17 cellular contexts compared by ENCODE assay signal in the genomic region with DNA sequence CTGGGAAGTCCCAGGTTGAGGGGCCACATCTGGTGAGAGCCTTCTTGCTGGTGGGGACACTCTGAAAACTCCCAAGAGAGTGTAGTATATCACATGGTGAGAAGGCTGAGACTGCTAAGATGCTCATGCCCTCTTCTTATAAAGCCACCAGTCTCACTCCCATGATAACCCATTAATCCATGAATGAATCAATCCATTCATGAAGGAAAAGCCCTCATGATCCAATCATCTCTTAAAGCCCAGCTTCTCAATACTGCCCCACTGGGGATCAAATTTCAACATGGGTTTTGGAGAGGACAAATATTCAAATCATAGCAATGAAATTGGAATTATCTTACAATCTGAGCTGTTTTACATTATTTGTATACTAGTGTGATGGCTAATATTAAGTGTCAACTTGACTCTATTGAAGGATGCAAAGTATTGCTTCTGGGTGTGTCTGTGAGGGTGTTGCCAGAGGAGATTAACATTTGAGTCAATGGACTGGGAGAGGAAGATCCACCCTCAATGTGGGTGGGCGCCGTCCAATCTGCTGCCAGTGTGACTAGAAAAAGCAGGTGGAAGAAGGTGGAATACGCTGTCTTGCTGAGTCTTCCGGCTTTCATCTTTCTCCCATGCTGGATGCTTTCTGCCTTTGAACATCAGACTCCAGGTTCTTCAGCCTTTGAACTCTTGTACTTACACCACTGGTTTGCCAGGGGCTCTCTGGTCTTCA. TPM values are rescaled to one million over a fixed set of nuclear protein-coding genes. Genes with fewer than 3 reads are reported as not detected.
DNase-seq lines count a peak whose midpoint lies in the region; ATAC-seq, FAIRE-seq and TF ChIP-seq lines count a peak whose summit lies in the region.
"Had no signal": no experiment of that assay in that cellular context is flagged by ENCODE, and none has a peak within 500 bp of the region (broad histone marks: within the 10 kb centered on the region; RNA-seq: fewer than 3 reads in every experiment).

No MANE protein-coding gene starts in this region.

- SMC1A ChIA-PET in GM12878 (lab: Charles Lee; ENCODE audit: uncharacterized antibody, unreplicated experiment): interaction anchor here (1.4 kb wide), 1 partner anchor 64 kb away, joined by 3 read pairs; the partner anchor contains the start of gene TFAM

- DNase-seq in A549 (ENCODE audit: low read depth in 1 of 2, low spot score in 1 of 2) (no peak), GF-D8 (lab: John Stamatoyannopoulos, UW) (peak; percentile 10), NCI-H82 (lab: John Stamatoyannopoulos, UW) (peak; percentile 81), GM12878 (ENCODE audit: low read depth, low spot score) (no peak)
- no peak for DNase-seq in effector CD4-positive, alpha-beta T cell
- no peak for DNase-seq in effector CD8-positive, alpha-beta T cell (lab: John Stamatoyannopoulos, UW)
- DNase-seq: BE2C; C1 segment of cervical spinal cord; CD4-positive, alpha-beta T cell; GOT3; H9; KG1 had no signal

- TF ChIP-seq RAD21 in A549 (conservative IDR thresholded peaks at IDR 0.05 in 1 of 2, IDR thresholded peaks at IDR 0.05 in 1 of 2) (no peak), GM12878 (IDR thresholded peaks at IDR 0.05; ENCODE audit: insufficient read depth, low read depth, low read length) (no peak)

- no peaks in the 10 kb centered on the region; a peak in 1 of 4 replicates for H3K27me3 ChIP-seq in GM12878 (replicated peaks in 1 of 2; ENCODE audit: control insufficient read depth in 2 of 2, insufficient read depth in 2 of 2, low read length in 1 of 2)
- H3K27me3 ChIP-seq: BE2C had no signal

- H3K4me1 ChIP-seq in A549: peaks cover 9% of the 10 kb centered on the region
- H3K4me1 ChIP-seq in GM12878 (ENCODE audit: control insufficient read depth, insufficient read depth, low read length): peaks cover 4% of the 10 kb centered on the region; the same call in 1 of the 2 replicates
- H3K4me1 ChIP-seq: BE2C had no signal

- ATAC-seq in A549 (no peak), GM12878 (no peak), HG03108 (IDR thresholded peaks at IDR 0.05; ENCODE audit: unreplicated experiment) (no peak)

- no peak for TF ChIP-seq CTCF in A549 (IDR thresholded peaks at IDR 0.05)
- TF ChIP-seq CTCF in GM12878 (IDR thresholded peaks at IDR 0.05 in 2 of 3, conservative IDR thresholded peaks at IDR 0.05 in 1 of 3; ENCODE audit: control insufficient read depth in 2 of 3, extremely low read depth in 1 of 3, insufficient read depth in 1 of 3, low read depth in 3 of 3, low read length in 3 of 3): no peak

- no peaks in the 10 kb centered on the region for H3K36me3 ChIP-seq in GM12878 (ENCODE audit: control insufficient read depth in 2 of 2, insufficient read depth in 2 of 2, low read length in 1 of 2)
- H3K36me3 ChIP-seq: BE2C had no signal

- CTCF ChIA-PET in A549 (lab: Yijun Ruan, JAX) (interaction anchor here (1.4 kb wide), 1 partner anchor 64 kb away, joined by 4 read pairs; the partner anchor contains the start of gene TFAM), GM12878 (lab: Yijun Ruan, JAX) (interaction anchor here (0.7 to 1.7 kb wide), 3 partner anchors 30 to 66 kb away, joined by 3 to 6 read pairs (median 3); no protein-coding TSS in a partner anchor)

- no peak overlapping the region for H2AFZ ChIP-seq in GM12878 (ENCODE audit: control insufficient read depth, low read depth, low read length)

- H3K4me3 ChIP-seq in A549 (no peak overlapping the region), GM12878 (no peak overlapping the region)

- intact Hi-C loops in GM12878 (cut with micrococcal nuclease; ENCODE audit: unreplicated experiment): no loop called here

- H3K27ac ChIP-seq in A549 (no peak overlapping the region), GM12878 (ENCODE audit: control insufficient read depth, insufficient read depth) (no peak overlapping the region)

- H4K20me1 ChIP-seq in GM12878 (ENCODE audit: control insufficient read depth, insufficient read depth): no peaks in the 10 kb centered on the region

- H3K9ac ChIP-seq in GM12878 (ENCODE audit: control insufficient read depth, insufficient read depth, low read length): no peak overlapping the region

- in situ Hi-C loops in GM12878 (cut with MboI): no loop called here

- no TSS peak for BruUV-seq in GM12878 (replicated peaks; lab: Mats Ljungman, UMichigan)

- no peaks in the 10 kb centered on the region for H3K9me3 ChIP-seq in A549
- H3K9me3 ChIP-seq in GM12878 (replicated peaks; ENCODE audit: control insufficient read depth, insufficient read depth, low read length): no peaks in the 10 kb centered on the region
- H3K9me3 ChIP-seq: BE2C, Caco-2 had no signal

- 87% methylated on average over 4 of the region's 4 CpGs for WGBS in A549 (ENCODE audit: missing lambda C conversion rate)
- 95% methylated on average over 4 of the region's 4 CpGs for WGBS in GM12878 (ENCODE audit: insufficient coverage, insufficient replicate concordance, low lambda C conversion rate, missing lambda C conversion rate)

- TF ChIP-seq POLR2A in A549 (IDR thresholded peaks at IDR 0.05; ENCODE audit: low read length) (no peak), GM12878 (IDR thresholded peaks at IDR 0.05; ENCODE audit: low read depth, low read length) (no peak)

- POLR2A ChIA-PET in A549 (lab: Yijun Ruan, JAX): no interaction called here
- POLR2A ChIA-PET in GM12878 (lab: Charles Lee): no interaction called here

- FAIRE-seq in A549 (lab: Jason Lieb, UNC): peak; percentile 28
- FAIRE-seq in GM12878 (lab: Jason Lieb, UNC): no peak
- FAIRE-seq: D721Med, G401.6, HTR-8/SVneo had no signal

- H3K79me2 ChIP-seq in GM12878 (ENCODE audit: control insufficient read depth, insufficient read depth, low read length): no peaks in the 10 kb centered on the region

- TF ChIP-seq EP300 in A549 (IDR thresholded peaks at IDR 0.05) (no peak), GM12878 (IDR thresholded peaks at IDR 0.05; ENCODE audit: borderline replicate concordance in 1 of 2, control insufficient read depth in 1 of 2, low read depth in 2 of 2, low read length in 2 of 2) (no peak)

- no peak overlapping the region for H3K4me2 ChIP-seq in A549
- H3K4me2 ChIP-seq in GM12878 (ENCODE audit: control insufficient read depth, insufficient read depth): no peak overlapping the region

- RAD21 ChIA-PET in GM12878 (lab: Charles Lee; ENCODE audit: unreplicated experiment): no interaction called here

RNA-seq across cellular contexts. Expression of gene UBE2D1, which starts 14.3 kb away (rescaled TPM):
- polyA plus RNA-seq in A549 (2011; rRNA removed) (35.1 and 40.5 TPM in 2 replicates), A549 (2017; fragmentation: RNase III; extraction: RNeasy Plus Mini Kit Qiagen cat#74134 plus additional on column Dnase treatment) (16.7 to 18.1 TPM (median 17.9 TPM) in 3 replicates), GM12878 (2011; rRNA removed) (29.0 and 46.3 TPM in 2 replicates), GM12878 (2014; fragmentation: Illumina TruSeq; extraction: Trizol) (16.1 and 17.9 TPM in 2 replicates), GM12878 (2014; fragmentation: Nextera tagmentation; extraction: Ambion mirVana) (10 to 100 TPM in 1 of 2 experiments, 1 to 10 TPM in 1; 6.1 to 17.8 TPM), GM12878 (2014; rRNA removed) (8.9 and 11.3 TPM in 2 replicates), GM12878 (2016; fragmentation: Nextera tagmentation; extraction: Ambion mirVana) (10 to 100 TPM; 30.7 to 32.0 TPM)
- polyA plus RNA-seq in A549 (2012; cell fraction: cytosol; rRNA removed): 9.2 and 10.8 TPM in 2 replicates
- 5.5 and 6.3 TPM in 2 replicates for polyA plus RNA-seq in A549 (2012; cell fraction: nucleus; rRNA removed)
- polyA minus RNA-seq in A549 (2011; rRNA and poly(A)+ RNA removed): 6.1 and 6.3 TPM in 2 replicates
- total RNA-seq in GM12878 (2013; cell fraction: nucleolus; rRNA removed): 20.5 and 22.3 TPM in 2 replicates
- total RNA-seq in GM12878 (2014; rRNA removed) (10.4 and 12.4 TPM in 2 replicates), GM12878 (2014; rRNA removed; fragmentation: Illumina TruSeq; extraction: Trizol) (14.7 and 14.9 TPM in 2 replicates), GM12878 (2021) (13.0 and 13.4 TPM in 2 replicates)
- polyA plus RNA-seq in GM12878 (2011; ENCODE audit: low read depth): 3.5 TPM
- polyA plus RNA-seq in GM12878 (2011; cell fraction: cytosol; rRNA removed): 8.8 and 9.6 TPM in 2 replicates
- polyA plus RNA-seq in GM12878 (2011; cell fraction: nucleus; rRNA removed): 10.4 and 10.5 TPM in 2 replicates
- 7.2 and 7.6 TPM in 2 replicates for polyA plus RNA-seq in GM12878 (2012)
- 4.1 and 8.0 TPM in 2 replicates for polyA minus RNA-seq in GM12878 (2011; rRNA and poly(A)+ RNA removed)
- 2.9 and 4.1 TPM in 2 replicates for polyA minus RNA-seq in GM12878 (2011; cell fraction: cytosol; rRNA and poly(A)+ RNA removed)
- polyA minus RNA-seq in GM12878 (2011; cell fraction: nucleus; rRNA and poly(A)+ RNA removed): 7.3 and 12.9 TPM in 2 replicates

RNA-seq across cellular contexts. Expression of gene CISD1, which starts 51.5 kb away (rescaled TPM):
- polyA plus RNA-seq in A549 (2011; rRNA removed) (102 and 111 TPM in 2 replicates), A549 (2017; fragmentation: RNase III; extraction: RNeasy Plus Mini Kit Qiagen cat#74134 plus additional on column Dnase treatment) (43.5 to 48.6 TPM (median 48.1 TPM) in 3 replicates), GM12878 (2011; rRNA removed) (71.6 and 88.7 TPM in 2 replicates), GM12878 (2014; fragmentation: Illumina TruSeq; extraction: Trizol) (45.4 and 48.0 TPM in 2 replicates), GM12878 (2014; fragmentation: Nextera tagmentation; extraction: Ambion mirVana) (100 to 1,000 TPM; 156 to 162 TPM), GM12878 (2014; rRNA removed) (21.8 and 28.5 TPM in 2 replicates), GM12878 (2016; fragmentation: Nextera tagmentation; extraction: Ambion mirVana) (100 to 1,000 TPM; 129 to 139 TPM)
- 22.7 and 26.3 TPM in 2 replicates for polyA plus RNA-seq in A549 (2012; cell fraction: cytosol; rRNA removed)
- 5.6 and 7.2 TPM in 2 replicates for polyA plus RNA-seq in A549 (2012; cell fraction: nucleus; rRNA removed)
- 3.9 and 7.8 TPM in 2 replicates for polyA minus RNA-seq in A549 (2011; rRNA and poly(A)+ RNA removed)
- 7.4 and 9.0 TPM in 2 replicates for total RNA-seq in GM12878 (2013; cell fraction: nucleolus; rRNA removed)
- total RNA-seq in GM12878 (2014; rRNA removed) (23.0 and 26.0 TPM in 2 replicates), GM12878 (2014; rRNA removed; fragmentation: Illumina TruSeq; extraction: Trizol) (42.7 and 46.8 TPM in 2 replicates), GM12878 (2021) (31.8 and 34.3 TPM in 2 replicates)
- polyA plus RNA-seq in GM12878 (2011; ENCODE audit: low read depth): 20.4 TPM
- polyA plus RNA-seq in GM12878 (2011; cell fraction: cytosol; rRNA removed): 21.3 and 27.3 TPM in 2 replicates
- 11.8 and 13.8 TPM in 2 replicates for polyA plus RNA-seq in GM12878 (2011; cell fraction: nucleus; rRNA removed)
- polyA plus RNA-seq in GM12878 (2012): 24.1 and 29.1 TPM in 2 replicates
- 5.0 and 11.0 TPM in 2 replicates for polyA minus RNA-seq in GM12878 (2011; rRNA and poly(A)+ RNA removed)
- polyA minus RNA-seq in GM12878 (2011; cell fraction: cytosol; rRNA and poly(A)+ RNA removed): 4.1 and 8.7 TPM in 2 replicates
- polyA minus RNA-seq in GM12878 (2011; cell fraction: nucleus; rRNA and poly(A)+ RNA removed): 2.2 and 3.1 TPM in 2 replicates

RNA-seq across cellular contexts. Expression of gene IPMK, which starts 52.8 kb away (rescaled TPM):
- polyA plus RNA-seq in A549 (2011; rRNA removed) (3.7 and 5.6 TPM in 2 replicates), A549 (2017; fragmentation: RNase III; extraction: RNeasy Plus Mini Kit Qiagen cat#74134 plus additional on column Dnase treatment) (2.9 to 3.2 TPM (median 3.0 TPM) in 3 replicates), GM12878 (2011; rRNA removed) (7.5 and 14.8 TPM in 2 replicates), GM12878 (2014; fragmentation: Illumina TruSeq; extraction: Trizol) (3.4 and 4.2 TPM in 2 replicates), GM12878 (2014; fragmentation: Nextera tagmentation; extraction: Ambion mirVana) (1 to 10 TPM in 1 of 2 experiments, under 1 TPM in 1; 0.84 to 1.5 TPM), GM12878 (2014; rRNA removed) (2.0 and 2.3 TPM in 2 replicates), GM12878 (2016; fragmentation: Nextera tagmentation; extraction: Ambion mirVana) (1 to 10 TPM; 3.8 to 4.1 TPM)
- 0.59 and 0.74 TPM in 2 replicates for polyA plus RNA-seq in A549 (2012; cell fraction: cytosol; rRNA removed)
- polyA plus RNA-seq in A549 (2012; cell fraction: nucleus; rRNA removed): 0.37 and 0.65 TPM in 2 replicates
- polyA minus RNA-seq in A549 (2011; rRNA and poly(A)+ RNA removed): 2.1 and 2.7 TPM in 2 replicates
- total RNA-seq in GM12878 (2013; cell fraction: nucleolus; rRNA removed): 20.1 TPM in 2 replicates
- total RNA-seq in GM12878 (2014; rRNA removed) (3.7 and 4.2 TPM in 2 replicates), GM12878 (2014; rRNA removed; fragmentation: Illumina TruSeq; extraction: Trizol) (4.4 and 4.6 TPM in 2 replicates), GM12878 (2021) (3.5 and 3.8 TPM in 2 replicates)
- polyA plus RNA-seq in GM12878 (2011; ENCODE audit: low read depth): 1.3 TPM
- polyA plus RNA-seq in GM12878 (2011; cell fraction: cytosol; rRNA removed): 1.7 and 1.9 TPM in 2 replicates
- polyA plus RNA-seq in GM12878 (2011; cell fraction: nucleus; rRNA removed): 4.3 and 5.3 TPM in 2 replicates
- polyA plus RNA-seq in GM12878 (2012): 3.1 and 5.3 TPM in 2 replicates
- 4.4 and 5.3 TPM in 2 replicates for polyA minus RNA-seq in GM12878 (2011; rRNA and poly(A)+ RNA removed)
- 3.5 and 4.1 TPM in 2 replicates for polyA minus RNA-seq in GM12878 (2011; cell fraction: cytosol; rRNA and poly(A)+ RNA removed)
- polyA minus RNA-seq in GM12878 (2011; cell fraction: nucleus; rRNA and poly(A)+ RNA removed): 6.3 and 8.6 TPM in 2 replicates

Comparison
In these comparisons a context has a peak if more than half of its experiments do, and no peak if none do; other contexts are left out.
1. DNase-seq: peak in GF-D8 (single experiment) and NCI-H82 (single experiment); none in A549 (0 of 2), GM12878 (single experiment), effector CD4-positive, alpha-beta T cell (single experiment) and effector CD8-positive, alpha-beta T cell (single experiment).